Comparison of ENCODE assay signal across 24 cellular contexts in genomic region chr3:197746214-197746613, GRCh38. TPM values are rescaled to one million over a fixed set of nuclear protein-coding genes. Genes with fewer than 3 reads are reported as not detected.
A peak's percentile ranks its signal among the peaks of the same experiment; 100 is the strongest.
DNase-seq lines count a peak whose midpoint lies in the region; FAIRE-seq and TF ChIP-seq lines count a peak whose summit lies in the region.
"Had no signal": no experiment of that assay in that cellular context is flagged by ENCODE, and none has a peak within 500 bp of the region (broad histone marks: within the 10 kb centered on the region; RNA-seq: fewer than 3 reads in every experiment).

No MANE protein-coding gene starts in this region.

- H3K27me3 ChIP-seq in dorsolateral prefrontal cortex: no peaks in the 10 kb centered on the region
- H3K27me3 ChIP-seq: MG63, sigmoid colon, SJSA1 had no signal

- DNase-seq in CD1c-positive myeloid dendritic cell (ENCODE audit: extremely low spot score): peak; percentile 35
- DNase-seq in KBM-7: peak; percentile 55
- DNase-seq in OCI-M1 (lab: John Stamatoyannopoulos, UW): peak; percentile 69
- no peak for DNase-seq in dorsolateral prefrontal cortex
- no peak for DNase-seq in epidermal melanocyte (ENCODE audit: insufficient read length, low spot score)
- no peak for DNase-seq in frontal cortex (ENCODE audit: low spot score in 2 of 2)
- DNase-seq in activated CD4-positive, alpha-beta T cell treated with anti-CD3 and anti-CD28 coated beads for 48 hours: no peak
- DNase-seq in NCI-H2196 treated with DMSO at 0.1 percent for 48 hours (lab: John Stamatoyannopoulos, UW; ENCODE audit: unreplicated experiment): no peak
- DNase-seq: activated CD4-positive, alpha-beta T cell treated with anti-CD3 and anti-CD28 coated beads, Interleukin-2, amount 50 U/mL, for 1 hour; activated naive CD8-positive, alpha-beta T cell treated with anti-CD3 and anti-CD28 coated beads, Interleukin-2, amount 50 U/mL, for 24 hours; activated T-cell treated with anti-CD3 and anti-CD28 coated beads, Interleukin-2, amount 50 U/mL, for 4 hours; Calu3; DND-41; MG63; NCI-H1436 treated with DMSO at 0.1 percent for 48 hours; NCI-H2107; posterior cingulate gyrus; sigmoid colon; stimulated activated naive CD4-positive, alpha-beta T cell; T-helper 2 cell had no signal

- TF ChIP-seq CTCF in dorsolateral prefrontal cortex (IDR thresholded peaks at IDR 0.05 in 54 of 56, conservative IDR thresholded peaks at IDR 0.05 in 2 of 56; ENCODE audit: low read depth in 1 of 56, partially characterized antibody in 56 of 56): no peak

- FAIRE-seq in frontal cortex (lab: Jason Lieb, UNC): no peak
- FAIRE-seq: RCC 7860, urothelium cell line had no signal

- peak overlapping the region in 34 of 59 donors; percentile 11 to 99 (median 52) for H3K27ac ChIP-seq in dorsolateral prefrontal cortex
- H3K27ac ChIP-seq: epithelial cell of prostate, sigmoid colon, SJSA1 had no signal

- intact Hi-C loops in dorsolateral prefrontal cortex (cut with DNase I): loop anchor here in 1 of 2 donors (5.0 kb wide), 1 partner anchor 201 kb away; no protein-coding TSS in a partner anchor

- peak overlapping the region in 7 of 59 donors; percentile 1 to 95 (median 17) for H3K4me3 ChIP-seq in dorsolateral prefrontal cortex
- H3K4me3 ChIP-seq: MG63, sigmoid colon, SJSA1 had no signal

- in situ Hi-C loops in KBM-7 (cut with MboI; ENCODE audit: low pct_unique_long_range_greater_than_20kb, low sequenced_read_pairs): no loop called here

RNA-seq across cellular contexts. Expression of gene FYTTD1, which starts 3.5 kb away (rescaled TPM):
- total RNA-seq in dorsolateral prefrontal cortex: 10 to 100 TPM; 31.0 to 60.1 (median 47.7) TPM
- 61.1 TPM for total RNA-seq in frontal cortex

RNA-seq across cellular contexts. Expression of gene RUBCN, which starts 9.5 kb away (rescaled TPM):
- total RNA-seq in dorsolateral prefrontal cortex (100 to 1,000 TPM in 7 of 120 experiments, 10 to 100 TPM in 113; 53.9 to 114 (median 81.9) TPM), frontal cortex (27.3 TPM)

RNA-seq across cellular contexts. Expression of gene LRCH3, which starts 44.8 kb away (rescaled TPM):
- total RNA-seq in dorsolateral prefrontal cortex (10 to 100 TPM; 42.2 to 98.1 (median 64.6) TPM), frontal cortex (71.7 TPM)

Comparison
In these comparisons a context has a peak if more than half of its experiments do, and no peak if none do; other contexts are left out.
1. DNase-seq: peak in CD1c-positive myeloid dendritic cell (single experiment), KBM-7 (single experiment) and OCI-M1 (single experiment); none in dorsolateral prefrontal cortex (0 of 10), epidermal melanocyte (single experiment), frontal cortex (0 of 2), activated CD4-positive, alpha-beta T cell treated with anti-CD3 and anti-CD28 coated beads for 48 hours (single experiment) and NCI-H2196 treated with DMSO at 0.1 percent for 48 hours (single experiment).